Comparison of ENCODE assay signal across 1 cellular context in genomic region chr11:90803366-90803765, GRCh38.
TF ChIP-seq lines count a peak whose summit lies in the region.

No MANE protein-coding gene starts in this region.

TF ChIP-seq in GM23338, 12 proteins besides CTCF, POLR2A, EP300 and RAD21:
- TF ChIP-seq ZNF462 (CRISPR knock-in tag; IDR thresholded peaks at IDR 0.05), result no peak
- TF ChIP-seq REST (IDR thresholded peaks at IDR 0.05; ENCODE audit: unreplicated experiment), result no peak
- TF ChIP-seq EZH2phosphoT487 (IDR thresholded peaks at IDR 0.05; ENCODE audit: unreplicated experiment), result no peak
- no peak for TF ChIP-seq CREB1 (CRISPR knock-in tag; IDR thresholded peaks at IDR 0.05; ENCODE audit: low read depth)
- no peak for TF ChIP-seq POLR2AphosphoS5 (IDR thresholded peaks at IDR 0.05; ENCODE audit: low read depth)
